27 cellular contexts compared by ENCODE assay signal in genomic region chr19:48010932-48011758, GRCh38. TPM values are rescaled to one million over a fixed set of nuclear protein-coding genes. Genes with fewer than 3 reads are reported as not detected.
DNase-seq lines count a peak whose midpoint lies in the region; ATAC-seq, FAIRE-seq and TF ChIP-seq lines count a peak whose summit lies in the region.
"Had no signal": no experiment of that assay in that cellular context is flagged by ENCODE, and none has a peak within 500 bp of the region (broad histone marks: within the 10 kb centered on the region; RNA-seq: fewer than 3 reads in every experiment).

No MANE protein-coding gene starts in this region.

- no peak overlapping the region for H3K4me3 Mint-ChIP-seq in stimulated activated effector memory CD8-positive, alpha-beta T cell treated with anti-CD3 and anti-CD28 coated beads, Interleukin-12 subunit alpha, Interleukin-12 subunit beta, amount 100 ng/mL, for 72 hours
- H3K4me3 Mint-ChIP-seq: CD14-positive monocyte; CD4-positive, alpha-beta T cell; CD8-positive, alpha-beta memory T cell; HFFc6 had no signal

- FAIRE-seq in HepG2 (lab: Jason Lieb, UNC) (no peak), HTR-8/SVneo (lab: Jason Lieb, UNC) (peak; percentile 97), K562 (lab: Jason Lieb, UNC) (no peak)
- FAIRE-seq: A204.1, GM12878, GM18507, H1 had no signal

- intact Hi-C loops in HepG2 (cut with micrococcal nuclease; ENCODE audit: unreplicated experiment) (no loop called here), right lobe of liver (cut with DNase I) (no loop called here), K562 (cut with micrococcal nuclease) (no loop called here)

- TF ChIP-seq EP300 in HepG2 (IDR thresholded peaks at IDR 0.05; ENCODE audit: low read depth in 2 of 2, low read length in 2 of 2) (no peak), HepG2 (CRISPR knock-in tag; IDR thresholded peaks at IDR 0.05; ENCODE audit: borderline replicate concordance) (no peak), K562 (IDR thresholded peaks at IDR 0.05; ENCODE audit: low read length) (no peak)

- H3K9ac ChIP-seq in HepG2 (ENCODE audit: insufficient read depth, low read depth, low read length) (no peak overlapping the region), K562 (ENCODE audit: insufficient read depth in 1 of 2, low read depth in 2 of 2, low read length in 2 of 2) (no peak overlapping the region)
- H3K9ac ChIP-seq: BLaER1 treated with 17β-estradiol and CSF1 and Interleukin-3, amounts not matched to agents 10 nM and 100 nM had no signal

- H3K79me2 ChIP-seq in HepG2 (ENCODE audit: insufficient read depth, low read length) (no peaks in the 10 kb centered on the region), K562 (ENCODE audit: control insufficient read depth, insufficient read depth, low read length) (no peaks in the 10 kb centered on the region)

- H3K4me1 ChIP-seq in HepG2 (ENCODE audit: insufficient read depth, low read length), result no peaks in the 10 kb centered on the region
- H3K4me1 ChIP-seq in right lobe of liver, result no peaks in the 10 kb centered on the region
- no peaks in the 10 kb centered on the region; a peak in 1 of 5 replicates for H3K4me1 ChIP-seq in K562 (replicated peaks in 1 of 2; ENCODE audit: control insufficient read depth in 2 of 2, insufficient read depth in 2 of 2, low read length in 2 of 2)
- H3K4me1 ChIP-seq: BE2C; BLaER1 treated with 17β-estradiol and CSF1 and Interleukin-3, amounts not matched to agents 10 nM and 100 nM had no signal

- DNase-seq in HepG2 (ENCODE audit: low spot score) (no peak), right lobe of liver (no peak), HTR-8/SVneo (ENCODE audit: insufficient read length, low spot score) (no peak), K562 (ENCODE audit: extremely low read depth in 1 of 4, low spot score in 3 of 4) (no peak), NCI-H510A (lab: John Stamatoyannopoulos, UW) (no peak)
- no peak for DNase-seq in stimulated activated effector memory CD8-positive, alpha-beta T cell treated with anti-CD3 and anti-CD28 coated beads, Interleukin-12 subunit alpha, Interleukin-12 subunit beta, amount 100 ng/mL, for 72 hours (ENCODE audit: low spot score in 2 of 2)
- DNase-seq: ACHN; AML-193; BE2C; CD4-positive, alpha-beta T cell; CD8-positive, alpha-beta memory T cell; DMS 273 treated with DMSO at 0.1 percent for 48 hours; DMS79; EL; GDM1; H7; HFFc6 had no signal

- H3K4me1 Mint-ChIP-seq in stimulated activated effector memory CD8-positive, alpha-beta T cell treated with anti-CD3 and anti-CD28 coated beads, Interleukin-12 subunit alpha, Interleukin-12 subunit beta, amount 100 ng/mL, for 72 hours, result no peaks in the 10 kb centered on the region
- H3K4me1 Mint-ChIP-seq: CD14-positive monocyte; CD8-positive, alpha-beta memory T cell had no signal

- no TSS peak for BruUV-seq in HepG2 (replicated peaks; lab: Mats Ljungman, UMichigan)
- BruUV-seq in K562 (replicated peaks; lab: Mats Ljungman, UMichigan), result no TSS peak

- TF ChIP-seq POLR2A in HepG2 (IDR thresholded peaks at IDR 0.05; ENCODE audit: insufficient read depth in 1 of 2, low read depth in 2 of 2, low read length in 2 of 2) (no peak), right lobe of liver (IDR thresholded peaks at IDR 0.05) (no peak), K562 (conservative IDR thresholded peaks at IDR 0.05) (no peak)

- in situ Hi-C loops in HepG2 (cut with HindIII; ENCODE audit: extremely low pct_ligation_motif_present, low pct_unique_long_range_greater_than_20kb) (no loop called here), K562 (cut with MboI) (no loop called here)

- ATAC-seq in HepG2, result no peak
- ATAC-seq in right lobe of liver, result no peak
- no peak for ATAC-seq in K562
- ATAC-seq in stimulated activated effector memory CD8-positive, alpha-beta T cell treated with anti-CD3 and anti-CD28 coated beads, Interleukin-12 subunit alpha, Interleukin-12 subunit beta, amount 100 ng/mL, for 72 hours, result no peak
- no peak for ATAC-seq in GM21825 (IDR thresholded peaks at IDR 0.05; ENCODE audit: unreplicated experiment)
- no peak for ATAC-seq in HG03469 (IDR thresholded peaks at IDR 0.05; ENCODE audit: unreplicated experiment)
- ATAC-seq: GM12878, HCT116 had no signal

- H4K20me1 ChIP-seq in HepG2 (ENCODE audit: insufficient read depth, low read length) (no peaks in the 10 kb centered on the region), K562 (replicated peaks; ENCODE audit: control insufficient read depth, insufficient read depth, low read length) (no peaks in the 10 kb centered on the region)
- H4K20me1 ChIP-seq: BLaER1 treated with 17β-estradiol and CSF1 and Interleukin-3, amounts not matched to agents 10 nM and 100 nM had no signal

- POLR2A ChIA-PET in HepG2 (lab: Yijun Ruan, JAX) (no interaction called here), K562 (lab: Yijun Ruan, JAX) (no interaction called here)

- no peak overlapping the region for H3K4me2 ChIP-seq in HepG2 (ENCODE audit: low read depth, low read length)
- H3K4me2 ChIP-seq in K562 (ENCODE audit: insufficient read depth, low read length), result no peak overlapping the region
- H3K4me2 ChIP-seq: BLaER1 treated with 17β-estradiol and CSF1 and Interleukin-3, amounts not matched to agents 10 nM and 100 nM had no signal

- H3K9me3 ChIP-seq in HepG2 (ENCODE audit: low read length) (no peaks in the 10 kb centered on the region), right lobe of liver (no peaks in the 10 kb centered on the region), K562 (replicated peaks; ENCODE audit: control insufficient read depth, insufficient read depth, low read depth, low read length) (no peaks in the 10 kb centered on the region; the same call in 1 of the 2 replicates)
- H3K9me3 ChIP-seq: BE2C had no signal

- H3K27ac ChIP-seq in HepG2 (ENCODE audit: extremely low read length, insufficient read depth, low read length) (no peak overlapping the region), right lobe of liver (no peak overlapping the region), K562 (ENCODE audit: extremely low read depth, low read depth, low read length) (no peak overlapping the region)
- H3K27ac ChIP-seq: 22Rv1; BLaER1 treated with 17β-estradiol and CSF1 and Interleukin-3, amounts not matched to agents 10 nM and 100 nM had no signal

- H2AFZ ChIP-seq in HepG2 (ENCODE audit: low read length) (no peak overlapping the region), K562 (ENCODE audit: low read depth, low read length) (no peak overlapping the region)

- peaks cover 1 to 10% of the 10 kb centered on the region in 2 experiments; a peak in 2 of 5 replicates for H3K27me3 ChIP-seq in HepG2 (ENCODE audit: control insufficient read depth in 1 of 2, insufficient read depth in 2 of 2, low read length in 2 of 2)
- H3K27me3 ChIP-seq in right lobe of liver, result no peaks in the 10 kb centered on the region
- peaks cover 2 to 7% of the 10 kb centered on the region in 2 experiments; a peak in 1 of 5 replicates for H3K27me3 ChIP-seq in K562 (ENCODE audit: control insufficient read depth in 2 of 2, insufficient read depth in 2 of 2, low read length in 2 of 2)
- H3K27me3 ChIP-seq: BE2C; BLaER1 treated with 17β-estradiol and CSF1 and Interleukin-3, amounts not matched to agents 10 nM and 100 nM had no signal

- H3K36me3 Mint-ChIP-seq in stimulated activated effector memory CD8-positive, alpha-beta T cell treated with anti-CD3 and anti-CD28 coated beads, Interleukin-12 subunit alpha, Interleukin-12 subunit beta, amount 100 ng/mL, for 72 hours, result no peaks in the 10 kb centered on the region
- H3K36me3 Mint-ChIP-seq: CD14-positive monocyte; CD8-positive, alpha-beta memory T cell had no signal

- H3K36me3 ChIP-seq in HepG2 (replicated peaks in 1 of 2; ENCODE audit: control insufficient read depth in 1 of 2, insufficient read depth in 2 of 2, low read length in 2 of 2) (no peaks in the 10 kb centered on the region), right lobe of liver (no peaks in the 10 kb centered on the region), K562 (ENCODE audit: control insufficient read depth, insufficient read depth, low read length) (no peaks in the 10 kb centered on the region)
- H3K36me3 ChIP-seq: BE2C; BLaER1 treated with 17β-estradiol and CSF1 and Interleukin-3, amounts not matched to agents 10 nM and 100 nM had no signal

- CTCF ChIA-PET in HepG2 (lab: Yijun Ruan, JAX; ENCODE audit: low intra/inter-chr PET ratio, low total read pairs) (no interaction called here), K562 (lab: Yijun Ruan, JAX; ENCODE audit: low intra/inter-chr PET ratio) (no interaction called here)

- TF ChIP-seq RAD21 in HepG2 (CRISPR knock-in tag; IDR thresholded peaks at IDR 0.05), result no peak
- TF ChIP-seq RAD21 in K562 (CRISPR knock-in tag; conservative IDR thresholded peaks at IDR 0.05 in 1 of 2, IDR thresholded peaks at IDR 0.05 in 1 of 2), result no peak

- TF ChIP-seq CTCF in HepG2 (CRISPR knock-in tag; IDR thresholded peaks at IDR 0.05), result no peak
- TF ChIP-seq CTCF in right lobe of liver (IDR thresholded peaks at IDR 0.05), result no peak
- TF ChIP-seq CTCF in K562 (IDR thresholded peaks at IDR 0.05 in 2 of 3, conservative IDR thresholded peaks at IDR 0.05 in 1 of 3; ENCODE audit: insufficient read depth in 2 of 3, low read depth in 1 of 3, low read length in 3 of 3), result no peak

- WGBS in HepG2 (ENCODE audit: low lambda C conversion rate), result 38% methylated on average over 11 of the region's 11 CpGs
- 69% methylated on average over 11 of the region's 11 CpGs for WGBS in right lobe of liver (ENCODE audit: insufficient coverage, low coverage, low lambda C conversion rate, missing lambda C conversion rate)
- under 1% methylated on average over 11 of the region's 11 CpGs for WGBS in K562 (ENCODE audit: insufficient coverage, low coverage, missing lambda C conversion rate)

- no peak overlapping the region for H3K27ac Mint-ChIP-seq in stimulated activated effector memory CD8-positive, alpha-beta T cell treated with anti-CD3 and anti-CD28 coated beads, Interleukin-12 subunit alpha, Interleukin-12 subunit beta, amount 100 ng/mL, for 72 hours
- H3K27ac Mint-ChIP-seq: CD14-positive monocyte; CD4-positive, alpha-beta T cell; CD8-positive, alpha-beta memory T cell; HFFc6 had no signal

- H3K4me3 ChIP-seq in HepG2 (replicated peaks in 1 of 3; ENCODE audit: insufficient read depth in 1 of 3, low read depth in 2 of 3, low read length in 3 of 3) (no peak overlapping the region), right lobe of liver (no peak overlapping the region), K562 (no peak overlapping the region)
- H3K4me3 ChIP-seq: BLaER1 treated with 17β-estradiol and CSF1 and Interleukin-3, amounts not matched to agents 10 nM and 100 nM; GM12878 had no signal

- no peaks in the 10 kb centered on the region for H3K9me3 Mint-ChIP-seq in stimulated activated effector memory CD8-positive, alpha-beta T cell treated with anti-CD3 and anti-CD28 coated beads, Interleukin-12 subunit alpha, Interleukin-12 subunit beta, amount 100 ng/mL, for 72 hours

- no peaks in the 10 kb centered on the region for H3K9me1 ChIP-seq in K562 (ENCODE audit: control insufficient read depth, insufficient read depth, low read length)

RNA-seq across cellular contexts. Expression of gene ELSPBP1, which starts 16.7 kb away (rescaled TPM):
- total RNA-seq in HepG2 (2016; rRNA removed; fragmentation: Illumina TruSeq; extraction: Trizol) (not detected in 2 replicates), right lobe of liver (not detected), K562 (2014; rRNA removed) (not detected in 2 replicates), K562 (2014; rRNA removed; fragmentation: Illumina TruSeq; extraction: Trizol) (not detected in 2 replicates), K562 (2015; rRNA removed; fragmentation: Illumina TruSeq; extraction: Trizol) (not detected in 2 replicates), K562 (2021) (not detected in 2 replicates)
- total RNA-seq in HepG2 (2016; cell fraction: cytosol; rRNA removed; fragmentation: Illumina TruSeq; extraction: Trizol; ENCODE audit: low read depth), result not detected in 2 replicates
- not detected in 2 replicates for total RNA-seq in HepG2 (2016; cell fraction: insoluble cytoplasmic fraction; rRNA removed; fragmentation: Illumina TruSeq; extraction: Trizol)
- not detected in 2 replicates for total RNA-seq in HepG2 (2016; cell fraction: membrane; rRNA removed; fragmentation: Illumina TruSeq; extraction: Trizol)
- not detected in 2 replicates for total RNA-seq in HepG2 (2016; cell fraction: nucleus; rRNA removed; fragmentation: Illumina TruSeq; extraction: Trizol)
- polyA plus RNA-seq in HepG2 (2011; rRNA removed) (not detected in 2 replicates), K562 (2011; rRNA removed) (not detected in 2 replicates), K562 (2014; fragmentation: Illumina TruSeq; extraction: Trizol) (not detected in 2 replicates), K562 (2014; fragmentation: Nextera tagmentation; extraction: Ambion mirVana) (not detected), K562 (2014; rRNA removed) (not detected in 2 replicates)
- not detected in 2 replicates for polyA plus RNA-seq in HepG2 (2011; cell fraction: cytosol; rRNA removed)
- not detected in 2 replicates for polyA plus RNA-seq in HepG2 (2011; cell fraction: nucleus; rRNA removed)
- polyA plus RNA-seq in HepG2 (2012), result not detected in 2 replicates
- polyA plus RNA-seq in HepG2 (2016; cell fraction: cytosol; fragmentation: Illumina TruSeq; extraction: Trizol; ENCODE audit: low read depth), result not detected in 2 replicates
- not detected in 2 replicates for polyA plus RNA-seq in HepG2 (2016; cell fraction: insoluble cytoplasmic fraction; fragmentation: Illumina TruSeq; extraction: Trizol; ENCODE audit: low read depth)
- polyA plus RNA-seq in HepG2 (2016; cell fraction: membrane; fragmentation: Illumina TruSeq; extraction: Trizol; ENCODE audit: low read depth), result not detected in 2 replicates
- not detected in 2 replicates for polyA plus RNA-seq in HepG2 (2016; cell fraction: nucleus; fragmentation: Illumina TruSeq; extraction: Trizol; ENCODE audit: insufficient read depth, low read depth)
- polyA minus RNA-seq in HepG2 (2011; rRNA and poly(A)+ RNA removed; ENCODE audit: low replicate concordance), result not detected in 2 replicates
- not detected in 2 replicates for polyA minus RNA-seq in HepG2 (2011; cell fraction: cytosol; rRNA and poly(A)+ RNA removed)
- polyA minus RNA-seq in HepG2 (2011; cell fraction: nucleus; rRNA and poly(A)+ RNA removed), result not detected in 2 replicates
- not detected in 2 replicates for total RNA-seq in K562 (2011; cell fraction: chromatin; rRNA removed; ENCODE audit: low replicate concordance)
- not detected in 2 replicates for total RNA-seq in K562 (2011; cell fraction: nucleolus; rRNA removed)
- total RNA-seq in K562 (2011; cell fraction: nucleoplasm; rRNA removed), result not detected in 2 replicates
- polyA plus RNA-seq in K562 (2011; cell fraction: cytosol; rRNA removed), result not detected in 2 replicates
- not detected in 2 replicates for polyA plus RNA-seq in K562 (2011; cell fraction: nucleus; rRNA removed)
- 0.21 TPM in 1 of 2 replicates, not detected in the other for polyA plus RNA-seq in K562 (2012)
- not detected in 2 replicates for polyA minus RNA-seq in K562 (2011; rRNA and poly(A)+ RNA removed)
- not detected in 2 replicates for polyA minus RNA-seq in K562 (2011; cell fraction: cytosol; rRNA and poly(A)+ RNA removed)
- polyA minus RNA-seq in K562 (2011; cell fraction: nucleus; rRNA and poly(A)+ RNA removed), result not detected in 2 replicates
- total RNA-seq: CD4-positive, alpha-beta T cell; CD8-positive, alpha-beta memory T cell; GM12878; H1; H7; HFFc6 had no signal
- polyA plus RNA-seq: CD14-positive monocyte; CD8-positive, alpha-beta memory T cell; GM12878; H1 had no signal

RNA-seq across cellular contexts. Expression of gene BSPH1, which starts 19.2 kb away (rescaled TPM):
- total RNA-seq in HepG2 (2016; rRNA removed; fragmentation: Illumina TruSeq; extraction: Trizol) (not detected in 2 replicates), right lobe of liver (not detected), K562 (2014; rRNA removed) (not detected in 2 replicates), K562 (2014; rRNA removed; fragmentation: Illumina TruSeq; extraction: Trizol) (not detected in 2 replicates), K562 (2015; rRNA removed; fragmentation: Illumina TruSeq; extraction: Trizol) (not detected in 2 replicates), K562 (2021) (not detected in 2 replicates)
- not detected in 2 replicates for total RNA-seq in HepG2 (2016; cell fraction: cytosol; rRNA removed; fragmentation: Illumina TruSeq; extraction: Trizol; ENCODE audit: low read depth)
- total RNA-seq in HepG2 (2016; cell fraction: insoluble cytoplasmic fraction; rRNA removed; fragmentation: Illumina TruSeq; extraction: Trizol), result not detected in 2 replicates
- total RNA-seq in HepG2 (2016; cell fraction: membrane; rRNA removed; fragmentation: Illumina TruSeq; extraction: Trizol), result not detected in 2 replicates
- total RNA-seq in HepG2 (2016; cell fraction: nucleus; rRNA removed; fragmentation: Illumina TruSeq; extraction: Trizol), result not detected in 2 replicates
- polyA plus RNA-seq in HepG2 (2011; rRNA removed) (not detected in 2 replicates), K562 (2011; rRNA removed) (not detected in 2 replicates), K562 (2014; fragmentation: Illumina TruSeq; extraction: Trizol) (not detected in 2 replicates), K562 (2014; fragmentation: Nextera tagmentation; extraction: Ambion mirVana) (not detected), K562 (2014; rRNA removed) (not detected in 2 replicates)
- not detected in 2 replicates for polyA plus RNA-seq in HepG2 (2011; cell fraction: cytosol; rRNA removed)
- polyA plus RNA-seq in HepG2 (2011; cell fraction: nucleus; rRNA removed), result not detected in 2 replicates
- polyA plus RNA-seq in HepG2 (2012), result not detected in 2 replicates
- polyA plus RNA-seq in HepG2 (2016; cell fraction: cytosol; fragmentation: Illumina TruSeq; extraction: Trizol; ENCODE audit: low read depth), result not detected in 2 replicates
- not detected in 2 replicates for polyA plus RNA-seq in HepG2 (2016; cell fraction: insoluble cytoplasmic fraction; fragmentation: Illumina TruSeq; extraction: Trizol; ENCODE audit: low read depth)
- not detected in 2 replicates for polyA plus RNA-seq in HepG2 (2016; cell fraction: membrane; fragmentation: Illumina TruSeq; extraction: Trizol; ENCODE audit: low read depth)
- polyA plus RNA-seq in HepG2 (2016; cell fraction: nucleus; fragmentation: Illumina TruSeq; extraction: Trizol; ENCODE audit: insufficient read depth, low read depth), result not detected in 2 replicates
- polyA minus RNA-seq in HepG2 (2011; rRNA and poly(A)+ RNA removed; ENCODE audit: low replicate concordance), result not detected in 2 replicates
- polyA minus RNA-seq in HepG2 (2011; cell fraction: cytosol; rRNA and poly(A)+ RNA removed), result not detected in 2 replicates
- polyA minus RNA-seq in HepG2 (2011; cell fraction: nucleus; rRNA and poly(A)+ RNA removed), result not detected in 2 replicates
- not detected in 2 replicates for total RNA-seq in K562 (2011; cell fraction: chromatin; rRNA removed; ENCODE audit: low replicate concordance)
- total RNA-seq in K562 (2011; cell fraction: nucleolus; rRNA removed), result not detected in 2 replicates
- total RNA-seq in K562 (2011; cell fraction: nucleoplasm; rRNA removed), result not detected in 2 replicates
- polyA plus RNA-seq in K562 (2011; cell fraction: cytosol; rRNA removed), result not detected in 2 replicates
- polyA plus RNA-seq in K562 (2011; cell fraction: nucleus; rRNA removed), result not detected in 2 replicates
- not detected in 2 replicates for polyA plus RNA-seq in K562 (2012)
- polyA minus RNA-seq in K562 (2011; rRNA and poly(A)+ RNA removed), result not detected in 2 replicates
- not detected in 2 replicates for polyA minus RNA-seq in K562 (2011; cell fraction: cytosol; rRNA and poly(A)+ RNA removed)
- polyA minus RNA-seq in K562 (2011; cell fraction: nucleus; rRNA and poly(A)+ RNA removed), result not detected in 2 replicates
- total RNA-seq: CD4-positive, alpha-beta T cell; CD8-positive, alpha-beta memory T cell; GM12878; H1; H7; HFFc6 had no signal
- polyA plus RNA-seq: CD14-positive monocyte; CD8-positive, alpha-beta memory T cell; GM12878; H1 had no signal

RNA-seq across cellular contexts. Expression of gene CABP5, which starts 32.7 kb away (rescaled TPM):
- total RNA-seq in HepG2 (2016; rRNA removed; fragmentation: Illumina TruSeq; extraction: Trizol) (not detected in 2 replicates), right lobe of liver (not detected), K562 (2014; rRNA removed) (not detected in 2 replicates), K562 (2014; rRNA removed; fragmentation: Illumina TruSeq; extraction: Trizol) (not detected in 2 replicates), K562 (2015; rRNA removed; fragmentation: Illumina TruSeq; extraction: Trizol) (not detected in 2 replicates), K562 (2021) (not detected in 2 replicates)
- not detected in 2 replicates for total RNA-seq in HepG2 (2016; cell fraction: cytosol; rRNA removed; fragmentation: Illumina TruSeq; extraction: Trizol; ENCODE audit: low read depth)
- total RNA-seq in HepG2 (2016; cell fraction: insoluble cytoplasmic fraction; rRNA removed; fragmentation: Illumina TruSeq; extraction: Trizol), result not detected in 2 replicates
- not detected in 2 replicates for total RNA-seq in HepG2 (2016; cell fraction: membrane; rRNA removed; fragmentation: Illumina TruSeq; extraction: Trizol)
- total RNA-seq in HepG2 (2016; cell fraction: nucleus; rRNA removed; fragmentation: Illumina TruSeq; extraction: Trizol), result not detected in 2 replicates
- polyA plus RNA-seq in HepG2 (2011; rRNA removed) (not detected in 2 replicates), K562 (2011; rRNA removed) (not detected in 2 replicates), K562 (2014; fragmentation: Illumina TruSeq; extraction: Trizol) (not detected in 2 replicates), K562 (2014; fragmentation: Nextera tagmentation; extraction: Ambion mirVana) (not detected), K562 (2014; rRNA removed) (not detected in 2 replicates)
- not detected in 2 replicates for polyA plus RNA-seq in HepG2 (2011; cell fraction: cytosol; rRNA removed)
- not detected in 2 replicates for polyA plus RNA-seq in HepG2 (2011; cell fraction: nucleus; rRNA removed)
- polyA plus RNA-seq in HepG2 (2012), result not detected in 2 replicates
- not detected in 2 replicates for polyA plus RNA-seq in HepG2 (2016; cell fraction: cytosol; fragmentation: Illumina TruSeq; extraction: Trizol; ENCODE audit: low read depth)
- polyA plus RNA-seq in HepG2 (2016; cell fraction: insoluble cytoplasmic fraction; fragmentation: Illumina TruSeq; extraction: Trizol; ENCODE audit: low read depth), result not detected in 2 replicates
- not detected in 2 replicates for polyA plus RNA-seq in HepG2 (2016; cell fraction: membrane; fragmentation: Illumina TruSeq; extraction: Trizol; ENCODE audit: low read depth)
- polyA plus RNA-seq in HepG2 (2016; cell fraction: nucleus; fragmentation: Illumina TruSeq; extraction: Trizol; ENCODE audit: insufficient read depth, low read depth), result not detected in 2 replicates
- not detected in 2 replicates for polyA minus RNA-seq in HepG2 (2011; rRNA and poly(A)+ RNA removed; ENCODE audit: low replicate concordance)
- polyA minus RNA-seq in HepG2 (2011; cell fraction: cytosol; rRNA and poly(A)+ RNA removed), result not detected in 2 replicates
- not detected in 2 replicates for polyA minus RNA-seq in HepG2 (2011; cell fraction: nucleus; rRNA and poly(A)+ RNA removed)
- total RNA-seq in K562 (2011; cell fraction: chromatin; rRNA removed; ENCODE audit: low replicate concordance), result not detected in 2 replicates
- not detected in 2 replicates for total RNA-seq in K562 (2011; cell fraction: nucleolus; rRNA removed)
- total RNA-seq in K562 (2011; cell fraction: nucleoplasm; rRNA removed), result not detected in 2 replicates
- not detected in 2 replicates for polyA plus RNA-seq in K562 (2011; cell fraction: cytosol; rRNA removed)
- polyA plus RNA-seq in K562 (2011; cell fraction: nucleus; rRNA removed), result not detected in 2 replicates
- polyA plus RNA-seq in K562 (2012), result not detected in 2 replicates
- not detected in 2 replicates for polyA minus RNA-seq in K562 (2011; rRNA and poly(A)+ RNA removed)
- polyA minus RNA-seq in K562 (2011; cell fraction: cytosol; rRNA and poly(A)+ RNA removed), result not detected in 2 replicates
- polyA minus RNA-seq in K562 (2011; cell fraction: nucleus; rRNA and poly(A)+ RNA removed), result not detected in 2 replicates
- total RNA-seq: CD4-positive, alpha-beta T cell; CD8-positive, alpha-beta memory T cell; GM12878; H1; H7; HFFc6 had no signal
- polyA plus RNA-seq: CD8-positive, alpha-beta memory T cell; GM12878; H1 had no signal

Comparison
In these comparisons a context has a peak if more than half of its experiments do, and no peak if none do; other contexts are left out.
1. Of the 241 proteins assayed by ChIP-seq in both HepG2 and K562: peak only in HepG2: none; only in K562: MEIS2; in both: none; in neither: 235; mixed calls (peak in some experiments, not most) for 5.